In genomic region chr11:120326228-120326627, GRCh38 we compare ENCODE assay signal across 9 cellular contexts. TPM values are rescaled to one million over a fixed set of nuclear protein-coding genes. Genes with fewer than 3 reads are reported as not detected.
DNase-seq lines count a peak whose midpoint lies in the region; ATAC-seq, FAIRE-seq and TF ChIP-seq lines count a peak whose summit lies in the region.
"Had no signal": no experiment of that assay in that cellular context is flagged by ENCODE, and none has a peak within 500 bp of the region (broad histone marks: within the 10 kb centered on the region; RNA-seq: fewer than 3 reads in every experiment).

No MANE protein-coding gene starts in this region.

- in situ Hi-C loops in astrocyte of the spinal cord (cut with HindIII; ENCODE audit: low sequenced_read_pairs), result no loop called here

- H3K9me3 Mint-ChIP-seq in activated CD4-positive, alpha-beta T cell treated with anti-CD3 and anti-CD28 coated beads, Interleukin-2, amount 10 ng/mL, durations not matched to agents 24 days and 14 days, result peaks cover 6% of the 10 kb centered on the region

- ATAC-seq in HG03039 (IDR thresholded peaks at IDR 0.05; ENCODE audit: unreplicated experiment), result no peak
- ATAC-seq in GM19395 (IDR thresholded peaks at IDR 0.05; ENCODE audit: unreplicated experiment), result no peak

- H3K36me3 Mint-ChIP-seq in activated CD4-positive, alpha-beta T cell treated with anti-CD3 and anti-CD28 coated beads, Interleukin-2, amount 10 ng/mL, durations not matched to agents 24 days and 14 days (ENCODE audit: low read depth), result no peaks in the 10 kb centered on the region

- H3K9ac ChIP-seq in keratinocyte (ENCODE audit: control insufficient read depth, extremely low read depth, insufficient read depth, low read length), result peak overlapping the region; percentile 70

- dilution Hi-C loops in keratinocyte (cut with MboI; ENCODE audit: extremely low pct_ligation_motif_present, low sequenced_read_pairs), result no loop called here

- peak overlapping the region; percentile 55 for H3K4me3 Mint-ChIP-seq in activated CD4-positive, alpha-beta T cell treated with anti-CD3 and anti-CD28 coated beads, Interleukin-2, amount 10 ng/mL, durations not matched to agents 24 days and 14 days

- intact Hi-C loops in activated CD4-positive, alpha-beta T cell treated with anti-CD3 and anti-CD28 coated beads, Interleukin-2, amount 10 ng/mL, durations not matched to agents 24 days and 14 days (cut with micrococcal nuclease), result no loop called here
- intact Hi-C loops in tibial artery (cut with DNase I; ENCODE audit: low total_unique reads), result no loop called here

- no peaks in the 10 kb centered on the region for H3K79me2 ChIP-seq in keratinocyte (ENCODE audit: control insufficient read depth, insufficient read depth, low read length)

- peaks cover 63% of the 10 kb centered on the region for H3K27me3 Mint-ChIP-seq in activated CD4-positive, alpha-beta T cell treated with anti-CD3 and anti-CD28 coated beads, Interleukin-2, amount 10 ng/mL, durations not matched to agents 24 days and 14 days

- H3K4me2 ChIP-seq in keratinocyte (ENCODE audit: control insufficient read depth, extremely low read depth, insufficient read depth, low read depth, low read length), result peak overlapping the region; percentile 91

- H2AFZ ChIP-seq in keratinocyte (ENCODE audit: control insufficient read depth, low read length), result no peak overlapping the region

- peaks cover 19% of the 10 kb centered on the region for H3K4me1 ChIP-seq in keratinocyte (ENCODE audit: control insufficient read depth, extremely low read depth, insufficient read depth, low read length)
- H3K4me1 ChIP-seq in tibial artery, result peaks cover 0 to 35% (median 23%) of the 10 kb centered on the region in 4 donors

- H4K20me1 ChIP-seq in keratinocyte (ENCODE audit: control insufficient read depth, extremely low read depth, insufficient read depth, low read length), result no peaks in the 10 kb centered on the region

- no peaks in the 10 kb centered on the region for H3K9me1 ChIP-seq in keratinocyte (ENCODE audit: control insufficient read depth, extremely low read depth, insufficient read depth, low read length)

- TF ChIP-seq CTCF in astrocyte of the spinal cord (IDR thresholded peaks at IDR 0.05; ENCODE audit: low read depth, low read length) (no peak), keratinocyte (optimal IDR thresholded peaks at IDR 0.05 in 1 of 3, IDR thresholded peaks at IDR 0.05 in 1 of 3, conservative IDR thresholded peaks at IDR 0.05 in 1 of 3; ENCODE audit: extremely low read depth in 1 of 3, insufficient read depth in 2 of 3, low read length in 3 of 3) (no peak), tibial artery (IDR thresholded peaks at IDR 0.05) (no peak)

- DNase-seq in activated CD4-positive, alpha-beta T cell treated with anti-CD3 and anti-CD28 coated beads, Interleukin-2, amount 10 ng/mL, durations not matched to agents 24 days and 14 days, result no peak
- no peak for DNase-seq in activated CD4-positive, alpha-beta T cell treated with anti-CD3 and anti-CD28 coated beads for 48 hours
- DNase-seq in astrocyte of the spinal cord (ENCODE audit: low read depth, low spot score), result peak; percentile 47
- no peak for DNase-seq in keratinocyte (ENCODE audit: low read depth, low spot score)
- no peak for DNase-seq in tibial artery
- DNase-seq in HTR-8/SVneo (ENCODE audit: insufficient read length, low spot score), result no peak

- H3K9me3 ChIP-seq in keratinocyte (ENCODE audit: control insufficient read depth, low read depth, low read length) (no peaks in the 10 kb centered on the region), tibial artery (no peaks in the 10 kb centered on the region)

- FAIRE-seq in keratinocyte (lab: Jason Lieb, UNC) (no peak), HTR-8/SVneo (lab: Jason Lieb, UNC) (no peak)
- FAIRE-seq: TTC549 had no signal

- H3K27ac Mint-ChIP-seq in activated CD4-positive, alpha-beta T cell treated with anti-CD3 and anti-CD28 coated beads, Interleukin-2, amount 10 ng/mL, durations not matched to agents 24 days and 14 days, result no peak overlapping the region

- peaks cover 8% of the 10 kb centered on the region for H3K4me1 Mint-ChIP-seq in activated CD4-positive, alpha-beta T cell treated with anti-CD3 and anti-CD28 coated beads, Interleukin-2, amount 10 ng/mL, durations not matched to agents 24 days and 14 days

- peak overlapping the region; percentile 61 for H3K4me3 ChIP-seq in astrocyte of the spinal cord (ENCODE audit: low read depth, low read length)
- peak overlapping the region in 1 of 3 experiments; percentile 82 for H3K4me3 ChIP-seq in keratinocyte (ENCODE audit: control insufficient read depth in 2 of 3, extremely low read depth in 1 of 3, insufficient read depth in 2 of 3, low read depth in 1 of 3, low read length in 3 of 3)
- peak overlapping the region; percentile 88 to 90 for H3K4me3 ChIP-seq in tibial artery

- H3K36me3 ChIP-seq in keratinocyte (ENCODE audit: control insufficient read depth in 2 of 2, extremely low read depth in 1 of 2, insufficient read depth in 2 of 2, low read length in 2 of 2) (peaks cover 3 to 7% of the 10 kb centered on the region in 2 experiments), tibial artery (peaks cover 7 to 16% (median 14%) of the 10 kb centered on the region in 3 donors)

- H3K27ac ChIP-seq in keratinocyte (ENCODE audit: control insufficient read depth, insufficient read depth, low read length), result no peak overlapping the region
- H3K27ac ChIP-seq in tibial artery, result peak overlapping the region; percentile 98

- H3K27me3 ChIP-seq in keratinocyte (ENCODE audit: control insufficient read depth, extremely low read depth, insufficient read depth, low read length) (no peaks in the 10 kb centered on the region), tibial artery (no peaks in the 10 kb centered on the region)

RNA-seq across cellular contexts. Expression of gene TLCD5, which starts 1.1 kb away (rescaled TPM):
- total RNA-seq in activated CD4-positive, alpha-beta T cell treated with anti-CD3 and anti-CD28 coated beads, Interleukin-2, amount 10 ng/mL, durations not matched to agents 24 days and 14 days, result 0.76 and 1.2 TPM in 2 replicates
- polyA plus RNA-seq in keratinocyte, result 2.7 to 4.0 TPM (median 3.7 TPM) in 3 replicates
- 0.50 TPM for polyA plus RNA-seq in keratinocyte (2011; ENCODE audit: low read depth)
- 2.5 and 2.7 TPM in 2 replicates for polyA plus RNA-seq in keratinocyte (2011; cell fraction: cytosol; rRNA removed)
- 5.7 and 6.9 TPM in 2 replicates for polyA plus RNA-seq in keratinocyte (2011; cell fraction: nucleus; rRNA removed)
- polyA plus RNA-seq in keratinocyte (2012; ENCODE audit: low replicate concordance), result 1.7 and 2.0 TPM in 2 replicates
- 0.49 to 2.4 TPM (median 2.4 TPM) in 3 replicates for polyA minus RNA-seq in keratinocyte
- polyA minus RNA-seq in keratinocyte (2011; cell fraction: cytosol; rRNA and poly(A)+ RNA removed), result 0.96 TPM
- 1.2 and 2.6 TPM in 2 replicates for polyA minus RNA-seq in keratinocyte (2011; cell fraction: nucleus; rRNA and poly(A)+ RNA removed)

RNA-seq across cellular contexts. Expression of gene ARHGEF12, which starts 10.0 kb away (rescaled TPM):
- 20.0 and 20.3 TPM in 2 replicates for total RNA-seq in activated CD4-positive, alpha-beta T cell treated with anti-CD3 and anti-CD28 coated beads, Interleukin-2, amount 10 ng/mL, durations not matched to agents 24 days and 14 days
- 22.1 to 28.8 TPM (median 25.3 TPM) in 3 replicates for polyA plus RNA-seq in keratinocyte
- polyA plus RNA-seq in keratinocyte (2011; ENCODE audit: low read depth), result 60.7 TPM
- 19.6 and 29.9 TPM in 2 replicates for polyA plus RNA-seq in keratinocyte (2011; cell fraction: cytosol; rRNA removed)
- 32.0 and 36.7 TPM in 2 replicates for polyA plus RNA-seq in keratinocyte (2011; cell fraction: nucleus; rRNA removed)
- 23.3 and 31.8 TPM in 2 replicates for polyA plus RNA-seq in keratinocyte (2012; ENCODE audit: low replicate concordance)
- 31.0 to 127 TPM (median 68.3 TPM) in 3 replicates for polyA minus RNA-seq in keratinocyte
- polyA minus RNA-seq in keratinocyte (2011; cell fraction: cytosol; rRNA and poly(A)+ RNA removed), result 47.2 TPM
- 61.3 and 130 TPM in 2 replicates for polyA minus RNA-seq in keratinocyte (2011; cell fraction: nucleus; rRNA and poly(A)+ RNA removed)
